ENCODE assay signal across 11 cellular contexts in the genomic region with DNA sequence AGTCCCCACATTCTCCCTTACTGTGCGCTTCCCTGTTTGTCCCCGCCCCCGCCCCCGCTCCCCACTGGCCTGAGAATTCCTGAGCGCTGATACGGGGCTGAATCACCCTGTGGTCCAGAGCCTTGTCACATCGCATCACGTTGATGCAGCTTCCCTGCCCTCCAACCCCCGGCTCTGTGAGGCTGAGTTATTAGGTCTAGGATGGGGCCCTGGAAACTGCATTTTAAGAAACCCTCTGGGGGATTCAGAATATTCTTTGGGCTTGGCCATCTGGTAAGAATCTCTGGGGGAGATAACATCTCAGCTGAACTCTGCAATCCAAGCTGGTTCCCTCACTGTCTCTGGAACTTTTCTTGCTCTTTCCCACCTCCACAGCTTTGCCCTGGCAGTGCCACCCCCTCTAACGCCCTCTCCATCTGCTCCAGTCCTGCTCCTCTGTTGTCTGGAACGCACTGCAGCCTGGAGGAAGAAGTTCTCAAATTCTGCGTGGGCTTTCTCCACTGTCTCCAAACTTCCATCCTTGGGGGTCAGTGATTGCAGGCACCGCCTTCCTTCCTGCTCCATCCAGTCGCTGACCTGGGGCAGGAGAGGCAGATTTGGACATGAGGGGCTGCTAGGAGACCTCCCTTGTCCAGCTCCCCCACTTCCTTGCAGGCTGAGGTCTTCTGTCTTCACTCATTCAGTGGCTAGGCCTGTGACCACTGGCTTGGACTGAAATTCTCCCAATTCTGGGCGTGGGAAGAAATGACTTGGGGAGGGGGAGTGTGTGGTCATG. TPM values are rescaled to one million over a fixed set of nuclear protein-coding genes. Genes with fewer than 3 reads are reported as not detected.
DNase-seq lines count a peak whose midpoint lies in the region; ATAC-seq, FAIRE-seq and TF ChIP-seq lines count a peak whose summit lies in the region.
"Had no signal": no experiment of that assay in that cellular context is flagged by ENCODE, and none has a peak within 500 bp of the region (broad histone marks: within the 10 kb centered on the region; RNA-seq: fewer than 3 reads in every experiment).

No MANE protein-coding gene starts in this region.

- H3K9me3 Mint-ChIP-seq in MCF 10A (ENCODE audit: unreplicated experiment) = no peaks in the 10 kb centered on the region
- no peaks in the 10 kb centered on the region for H3K9me3 Mint-ChIP-seq in T-cell

- no peaks in the 10 kb centered on the region for H3K79me2 ChIP-seq in keratinocyte (ENCODE audit: control insufficient read depth, insufficient read depth, low read length)

- H3K36me3 Mint-ChIP-seq in MCF 10A (ENCODE audit: insufficient read depth, unreplicated experiment) (no peaks in the 10 kb centered on the region), T-cell (no peaks in the 10 kb centered on the region)

- peak overlapping the region; percentile 28 for H2AFZ ChIP-seq in keratinocyte (ENCODE audit: control insufficient read depth, low read length)

- POLR2A ChIA-PET in MCF 10A (lab: Yijun Ruan, JAX) = interaction anchor here (1.4 to 2.9 kb wide), 4 partner anchors 16 to 223 kb away, joined by 3 to 12 read pairs (median 8); no protein-coding TSS in a partner anchor
- POLR2A ChIA-PET in T-cell (lab: Charles Lee) = no interaction called here

- no peak overlapping the region for H3K4me3 Mint-ChIP-seq in MCF 10A (ENCODE audit: unreplicated experiment)
- H3K4me3 Mint-ChIP-seq in T-cell = no peak overlapping the region

- ATAC-seq in T-cell (replicated peaks in 1 of 4) = no peak
- ATAC-seq in GM21367 (IDR thresholded peaks at IDR 0.05; ENCODE audit: unreplicated experiment) = no peak

- in situ Hi-C loops in brain microvascular endothelial cell (cut with HindIII; ENCODE audit: low pct_ligation_motif_present, low sequenced_read_pairs) = no loop called here

- FAIRE-seq in keratinocyte (lab: Jason Lieb, UNC) = peak; percentile 94

- no peaks in the 10 kb centered on the region for H4K20me1 ChIP-seq in keratinocyte (ENCODE audit: control insufficient read depth, extremely low read depth, insufficient read depth, low read length)

- H3K27ac Mint-ChIP-seq in MCF 10A (ENCODE audit: low read depth, unreplicated experiment) (no peak overlapping the region), T-cell (no peak overlapping the region)

- H3K4me3 ChIP-seq in breast epithelium (no peak overlapping the region), brain microvascular endothelial cell (ENCODE audit: low read depth, low read length) (no peak overlapping the region), keratinocyte (ENCODE audit: control insufficient read depth in 2 of 3, extremely low read depth in 1 of 3, insufficient read depth in 2 of 3, low read depth in 1 of 3, low read length in 3 of 3) (no peak overlapping the region)

- intact Hi-C loops in MCF 10A (cut with micrococcal nuclease) = loop anchor here (1.0 kb wide), 1 partner anchor 145 kb away; no protein-coding TSS in a partner anchor
- intact Hi-C loops in breast epithelium (cut with DNase I; ENCODE audit: low total_unique reads) = no loop called here

- BruUV-seq in MCF 10A (replicated peaks; lab: Mats Ljungman, UMichigan) = no TSS peak

- peak overlapping the region; percentile 48 for H3K9ac ChIP-seq in keratinocyte (ENCODE audit: control insufficient read depth, extremely low read depth, insufficient read depth, low read length)

- H3K4me1 Mint-ChIP-seq in MCF 10A (ENCODE audit: insufficient read depth, unreplicated experiment) = peaks cover 20% of the 10 kb centered on the region
- peaks cover 0 to 6% (median 5%) of the 10 kb centered on the region in 3 donors for H3K4me1 Mint-ChIP-seq in T-cell

- H3K4me2 ChIP-seq in keratinocyte (ENCODE audit: control insufficient read depth, extremely low read depth, insufficient read depth, low read depth, low read length) = peak overlapping the region; percentile 63

- H3K9me1 ChIP-seq in keratinocyte (ENCODE audit: control insufficient read depth, extremely low read depth, insufficient read depth, low read length) = no peaks in the 10 kb centered on the region

- TF ChIP-seq POLR2A in breast epithelium (IDR thresholded peaks at IDR 0.05) = no peak

- H3K9me3 ChIP-seq in breast epithelium = no peaks in the 10 kb centered on the region
- H3K9me3 ChIP-seq in keratinocyte (ENCODE audit: control insufficient read depth, low read depth, low read length) = no peaks in the 10 kb centered on the region

- CTCF ChIA-PET in MCF 10A (lab: Yijun Ruan, JAX) = interaction anchor here (0.9 to 20.2 kb wide), 10 partner anchors 19 to 656 kb away, joined by 3 to 782 read pairs (median 40); no protein-coding TSS in a partner anchor
- CTCF ChIA-PET in T-cell (lab: Charles Lee) = no interaction called here

- no peaks in the 10 kb centered on the region for H3K4me1 ChIP-seq in breast epithelium
- H3K4me1 ChIP-seq in keratinocyte (ENCODE audit: control insufficient read depth, extremely low read depth, insufficient read depth, low read length) = peaks cover 18% of the 10 kb centered on the region

- H3K27me3 Mint-ChIP-seq in MCF 10A (ENCODE audit: insufficient read depth, unreplicated experiment) (no peaks in the 10 kb centered on the region), T-cell (peaks cover 0 to 5% of the 10 kb centered on the region in 2 donors)

- H3K27ac ChIP-seq in breast epithelium (peak overlapping the region in 1 of 2 donors; percentile 77), brain microvascular endothelial cell (peak overlapping the region; percentile 70), keratinocyte (ENCODE audit: control insufficient read depth, insufficient read depth, low read length) (peak overlapping the region; percentile 73)

- peak; percentile 78 for DNase-seq in MCF 10A (ENCODE audit: unreplicated experiment)
- no peak for DNase-seq in breast epithelium (ENCODE audit: low spot score in 2 of 2)
- DNase-seq in brain microvascular endothelial cell = peak; percentile 96
- peak; percentile 60 for DNase-seq in keratinocyte (ENCODE audit: low read depth, low spot score)
- no peak for DNase-seq in T-cell
- DNase-seq in NCI-H774 (lab: John Stamatoyannopoulos, UW) = no peak
- DNase-seq in activated gamma-delta T cell (lab: John Stamatoyannopoulos, UW) = no peak
- DNase-seq: stimulated activated CD4-positive, alpha-beta T cell treated with anti-CD3 and anti-CD28 coated beads, Interleukin-2, amount 100 ng/mL, for 24 hours; T-helper 1 cell had no signal

- dilution Hi-C loops in keratinocyte (cut with MboI; ENCODE audit: extremely low pct_ligation_motif_present, low sequenced_read_pairs) = no loop called here

- TF ChIP-seq CTCF in MCF 10A (IDR thresholded peaks at IDR 0.05; ENCODE audit: unreplicated experiment) (no peak), breast epithelium (IDR thresholded peaks at IDR 0.05) (no peak), brain microvascular endothelial cell (IDR thresholded peaks at IDR 0.05; ENCODE audit: low read depth, low read length, missing control alignments) (no peak), keratinocyte (optimal IDR thresholded peaks at IDR 0.05 in 1 of 3, IDR thresholded peaks at IDR 0.05 in 1 of 3, conservative IDR thresholded peaks at IDR 0.05 in 1 of 3; ENCODE audit: extremely low read depth in 1 of 3, insufficient read depth in 2 of 3, low read length in 3 of 3) (no peak)

- H3K36me3 ChIP-seq in breast epithelium (no peaks in the 10 kb centered on the region), brain microvascular endothelial cell (replicated peaks) (peaks cover 68% of the 10 kb centered on the region), keratinocyte (ENCODE audit: control insufficient read depth in 2 of 2, extremely low read depth in 1 of 2, insufficient read depth in 2 of 2, low read length in 2 of 2) (no peaks in the 10 kb centered on the region)

- H3K27me3 ChIP-seq in breast epithelium = no peaks in the 10 kb centered on the region
- no peaks in the 10 kb centered on the region for H3K27me3 ChIP-seq in brain microvascular endothelial cell (replicated peaks)
- no peaks in the 10 kb centered on the region for H3K27me3 ChIP-seq in keratinocyte (ENCODE audit: control insufficient read depth, extremely low read depth, insufficient read depth, low read length)

RNA-seq across cellular contexts. Expression of a gene that starts 42.6 kb away (rescaled TPM):
- total RNA-seq in MCF 10A (2022) = not detected in 2 replicates
- total RNA-seq in breast epithelium = 1 to 10 TPM; 2.1 to 5.1 (median 4.3) TPM
- 0.05 to 0.07 TPM in 2 of 3 replicates, not detected in the other for polyA plus RNA-seq in keratinocyte
- polyA plus RNA-seq in keratinocyte (2011; ENCODE audit: low read depth) = not detected
- polyA plus RNA-seq in keratinocyte (2011; cell fraction: cytosol; rRNA removed) = not detected in 2 replicates
- not detected in 2 replicates for polyA plus RNA-seq in keratinocyte (2011; cell fraction: nucleus; rRNA removed)
- 0.19 TPM in 1 of 2 replicates, not detected in the other for polyA plus RNA-seq in keratinocyte (2012; ENCODE audit: low replicate concordance)
- 0.36 TPM in 1 of 3 replicates, not detected in the others for polyA minus RNA-seq in keratinocyte
- polyA minus RNA-seq in keratinocyte (2011; cell fraction: cytosol; rRNA and poly(A)+ RNA removed) = not detected
- not detected in 2 replicates for polyA minus RNA-seq in keratinocyte (2011; cell fraction: nucleus; rRNA and poly(A)+ RNA removed)
- not detected for total RNA-seq in T-cell
- total RNA-seq: A673 had no signal

RNA-seq across cellular contexts. Expression of a gene that starts 52.9 kb away (rescaled TPM):
- total RNA-seq in MCF 10A (2022) = 0.76 and 1.5 TPM in 2 replicates
- total RNA-seq in breast epithelium = 10 to 100 TPM; 10.7 to 44.9 (median 15.2) TPM
- 18.4 to 50.3 TPM (median 18.7 TPM) in 3 replicates for polyA plus RNA-seq in keratinocyte
- polyA plus RNA-seq in keratinocyte (2011; ENCODE audit: low read depth) = 0.86 TPM
- 16.2 and 22.6 TPM in 2 replicates for polyA plus RNA-seq in keratinocyte (2011; cell fraction: cytosol; rRNA removed)
- polyA plus RNA-seq in keratinocyte (2011; cell fraction: nucleus; rRNA removed) = 30.9 and 32.5 TPM in 2 replicates
- polyA plus RNA-seq in keratinocyte (2012; ENCODE audit: low replicate concordance) = 0.38 and 57.9 TPM in 2 replicates
- polyA minus RNA-seq in keratinocyte = 27.4 to 122 TPM (median 29.7 TPM) in 3 replicates
- polyA minus RNA-seq in keratinocyte (2011; cell fraction: cytosol; rRNA and poly(A)+ RNA removed) = 50.3 TPM
- 29.2 and 30.7 TPM in 2 replicates for polyA minus RNA-seq in keratinocyte (2011; cell fraction: nucleus; rRNA and poly(A)+ RNA removed)
- 1 to 10 TPM in 2 of 5 donors, under 1 TPM in 1, not detected in 2; 0.62 to 1.8 (median 1.2) TPM for total RNA-seq in T-cell

Comparison
In these comparisons a context has a peak if more than half of its experiments do, and no peak if none do; other contexts are left out.
1. DNase-seq: peak in MCF 10A (single experiment), brain microvascular endothelial cell (single experiment) and keratinocyte (single experiment); none in breast epithelium (0 of 2), T-cell (0 of 34), NCI-H774 (single experiment) and activated gamma-delta T cell (single experiment).